ENCODE assay signal across 16 cellular contexts in the genomic region with DNA sequence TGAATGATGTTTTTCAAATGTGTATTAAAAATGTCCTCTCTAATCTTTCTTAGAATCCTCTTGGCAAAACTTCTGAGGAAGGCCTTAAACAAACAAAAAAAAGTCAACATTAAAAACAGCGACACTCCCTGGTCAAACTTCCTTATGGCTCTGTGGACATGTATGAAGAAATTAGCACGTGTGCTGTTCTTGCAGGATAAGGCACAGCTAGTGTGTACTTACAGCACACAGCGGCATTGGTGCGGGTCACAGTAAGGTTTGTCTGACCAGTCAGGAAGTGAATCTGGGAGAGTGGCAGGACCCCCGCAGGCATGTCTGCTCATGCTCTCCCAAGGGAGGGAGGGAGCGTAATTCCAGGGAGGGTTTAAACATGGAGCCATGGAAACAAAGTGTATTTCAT. TPM values are rescaled to one million over a fixed set of nuclear protein-coding genes. Genes with fewer than 3 reads are reported as not detected.
DNase-seq lines count a peak whose midpoint lies in the region; ATAC-seq and TF ChIP-seq lines count a peak whose summit lies in the region.
"Had no signal": no experiment of that assay in that cellular context is flagged by ENCODE, and none has a peak within 500 bp of the region (broad histone marks: within the 10 kb centered on the region; RNA-seq: fewer than 3 reads in every experiment).

No MANE protein-coding gene starts in this region.

- TF ChIP-seq CTCF in AG09309 (IDR thresholded peaks at IDR 0.05; ENCODE audit: control insufficient read depth, insufficient read depth, low read depth, low read length, missing control alignments), result peak; percentile 4
- peak; percentile 61 for TF ChIP-seq CTCF in LNCAP (IDR thresholded peaks at IDR 0.05)
- peak; percentile 40 for TF ChIP-seq CTCF in brain microvascular endothelial cell (IDR thresholded peaks at IDR 0.05; ENCODE audit: low read depth, low read length, missing control alignments)
- TF ChIP-seq CTCF in mucosa of descending colon (IDR thresholded peaks at IDR 0.05), result no peak

- ATAC-seq in mucosa of descending colon (peak; percentile 98), GM21381 (IDR thresholded peaks at IDR 0.05; ENCODE audit: unreplicated experiment) (no peak), GM18519 (IDR thresholded peaks at IDR 0.05; ENCODE audit: low FRiP score, unreplicated experiment) (no peak)

- in situ Hi-C loops in brain microvascular endothelial cell (cut with HindIII; ENCODE audit: low pct_ligation_motif_present, low sequenced_read_pairs), result no loop called here

- H3K4me3 ChIP-seq in AG09309 (ENCODE audit: control insufficient read depth, low read depth, low read length) (no peak overlapping the region), brain microvascular endothelial cell (ENCODE audit: low read depth, low read length) (no peak overlapping the region), mucosa of descending colon (no peak overlapping the region)

- no peak overlapping the region for H3K27ac ChIP-seq in brain microvascular endothelial cell

- H3K36me3 ChIP-seq in brain microvascular endothelial cell (replicated peaks) (no peaks in the 10 kb centered on the region), mucosa of descending colon (ENCODE audit: low read depth) (no peaks in the 10 kb centered on the region)

- peaks cover 8% of the 10 kb centered on the region for H3K4me1 ChIP-seq in mucosa of descending colon (ENCODE audit: low read depth)

- H3K9me3 ChIP-seq in mucosa of descending colon, result no peaks in the 10 kb centered on the region

- DNase-seq in AG09309 (ENCODE audit: low read depth) (no peak), brain microvascular endothelial cell (peak; percentile 44), mucosa of descending colon (peak; percentile 61 to 80 (median 61)), NCI-H2081 treated with DMSO at 0.1 percent for 48 hours (lab: John Stamatoyannopoulos, UW) (no peak), NCI-H1092 treated with DMSO at 0.1 percent for 48 hours (lab: John Stamatoyannopoulos, UW) (no peak)
- DNase-seq: activated B cell treated with CpG ODN at 0.5 μM for 24 hours; activated naive CD8-positive, alpha-beta T cell treated with anti-CD3 and anti-CD28 coated beads for 36 hours; C1 segment of cervical spinal cord; NCI-H1436 treated with DMSO at 0.1 percent for 48 hours; NCI-H748 treated with DMSO at 0.1 percent for 48 hours; stimulated activated CD4-positive, alpha-beta T cell treated with anti-CD3 and anti-CD28 coated beads, Interleukin-4, amount 100 ng/mL, for 24 hours; stimulated activated naive CD4-positive, alpha-beta T cell had no signal

- no peaks in the 10 kb centered on the region for H3K27me3 ChIP-seq in brain microvascular endothelial cell (replicated peaks)

- intact Hi-C loops in mucosa of descending colon (cut with DNase I, micrococcal nuclease), result no loop called here

RNA-seq across cellular contexts. Expression of a gene that starts 38.8 kb away (rescaled TPM):
- 1 to 10 TPM; 1.9 to 2.4 (median 2.4) TPM for total RNA-seq in mucosa of descending colon
- total RNA-seq: G401 had no signal

Comparison
In these comparisons a context has a peak if more than half of its experiments do, and no peak if none do; other contexts are left out.
1. DNase-seq: peak in brain microvascular endothelial cell (single experiment) and mucosa of descending colon (3 of 3); none in AG09309 (single experiment), NCI-H2081 treated with DMSO at 0.1 percent for 48 hours (single experiment) and NCI-H1092 treated with DMSO at 0.1 percent for 48 hours (single experiment).